Comparison of ENCODE assay signal across 8 cellular contexts in the genomic region with DNA sequence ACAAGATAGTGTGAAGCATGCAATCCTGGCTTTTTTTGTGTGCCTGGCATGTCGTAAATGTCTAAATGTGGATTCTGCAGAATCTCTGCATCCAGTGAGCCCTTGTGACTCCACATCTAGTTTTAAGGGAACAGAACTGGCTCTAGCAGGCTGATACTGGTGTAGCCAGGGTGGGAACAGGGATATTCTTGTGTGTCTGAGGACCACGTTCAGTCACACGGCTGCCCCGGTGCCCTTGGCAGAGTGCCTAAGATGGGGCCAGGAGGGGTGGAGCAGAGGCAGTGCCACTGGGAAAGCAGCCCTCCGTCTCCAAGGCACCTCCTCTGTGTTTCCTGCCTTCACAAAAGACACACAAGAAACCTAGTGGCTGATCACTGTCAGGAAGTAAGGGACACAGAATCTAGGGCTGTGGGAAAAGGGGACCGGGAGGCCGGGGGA.
DNase-seq lines count a peak whose midpoint lies in the region; ATAC-seq and TF ChIP-seq lines count a peak whose summit lies in the region.

No MANE protein-coding gene starts in this region.

- 66% methylated on average over 7 of the region's 7 CpGs for WGBS in SK-N-SH (ENCODE audit: low lambda C conversion rate)
- WGBS in sigmoid colon, 2 donors = 6 to 33% methylated on average over 7 of the region's 7 CpGs

- H3K9ac ChIP-seq in HCT116 (ENCODE audit: low read length) (no peak overlapping the region), SK-N-SH (no peak overlapping the region)

- TF ChIP-seq RAD21 in HCT116 (IDR thresholded peaks at IDR 0.05; ENCODE audit: low read depth) = no peak
- no peak for TF ChIP-seq RAD21 in SK-N-SH (IDR thresholded peaks at IDR 0.05; ENCODE audit: low read length)

- DNase-seq in HCT116 (ENCODE audit: low read depth, low spot score) (no peak), SK-N-SH (peak; percentile 11), left ventricle myocardium superior (peak; percentile 46), sigmoid colon (peak; percentile 83), SHP77 treated with DMSO at 0.1 percent for 48 hours (lab: John Stamatoyannopoulos, UW) (no peak), GOT3 (lab: John Stamatoyannopoulos, UW) (no peak)

- H3K27me3 ChIP-seq in HCT116 (ENCODE audit: insufficient read depth, low read length) = no peaks in the 10 kb centered on the region
- no peaks in the 10 kb centered on the region for H3K27me3 ChIP-seq in SK-N-SH (ENCODE audit: insufficient read depth)
- no peaks in the 10 kb centered on the region for H3K27me3 ChIP-seq in sigmoid colon

- H3K4me2 ChIP-seq in HCT116 (ENCODE audit: low read length) (no peak overlapping the region), SK-N-SH (no peak overlapping the region)

- H3K9me3 ChIP-seq in HCT116 (ENCODE audit: control insufficient read depth in 1 of 2, insufficient read depth in 1 of 2, low read depth in 1 of 2, low read length in 2 of 2) = no peaks in the 10 kb centered on the region
- H3K9me3 ChIP-seq in SK-N-SH = no peaks in the 10 kb centered on the region
- H3K9me3 ChIP-seq in sigmoid colon = no peaks in the 10 kb centered on the region

- no TSS peak for BruUV-seq in HCT116 (replicated peaks; lab: Mats Ljungman, UMichigan)

- peaks cover 6 to 10% of the 10 kb centered on the region in 2 experiments; a peak in 2 of 4 replicates for H3K4me1 ChIP-seq in HCT116 (ENCODE audit: control insufficient read depth in 1 of 2, insufficient read depth in 2 of 2, low read length in 2 of 2)
- peaks cover 0 to 11% of the 10 kb centered on the region in 2 experiments; a peak in 1 of 4 replicates for H3K4me1 ChIP-seq in SK-N-SH (ENCODE audit: control insufficient read depth in 1 of 2, insufficient read depth in 2 of 2, low read depth in 1 of 2, low read length in 1 of 2)
- peaks cover 0 to 69% (median 60%) of the 10 kb centered on the region in 4 donors for H3K4me1 ChIP-seq in sigmoid colon

- TF ChIP-seq CTCF in HCT116 (IDR thresholded peaks at IDR 0.05 in 2 of 3, conservative IDR thresholded peaks at IDR 0.05 in 1 of 3; ENCODE audit: borderline replicate concordance in 1 of 3, insufficient read depth in 1 of 3, low read depth in 2 of 3, low read length in 2 of 3) = no peak
- TF ChIP-seq CTCF in SK-N-SH (IDR thresholded peaks at IDR 0.05) = no peak
- TF ChIP-seq CTCF in sigmoid colon (IDR thresholded peaks at IDR 0.05) = no peak

- H3F3A ChIP-seq in SK-N-SH (replicated peaks; ENCODE audit: insufficient read depth) = peaks cover 6% of the 10 kb centered on the region

- H3K9me2 ChIP-seq in HCT116 (ENCODE audit: insufficient read depth) (no peaks in the 10 kb centered on the region), SK-N-SH (no peaks in the 10 kb centered on the region)

- TF ChIP-seq POLR2A in HCT116 (IDR thresholded peaks at IDR 0.05; ENCODE audit: borderline replicate concordance, extremely low read depth, insufficient read depth, insufficient read length) (no peak), sigmoid colon (IDR thresholded peaks at IDR 0.05) (no peak)

- TF ChIP-seq EP300 in SK-N-SH (IDR thresholded peaks at IDR 0.05; ENCODE audit: borderline replicate concordance in 1 of 2, low read depth in 1 of 2, low read length in 1 of 2) = no peak
- TF ChIP-seq EP300 in sigmoid colon (IDR thresholded peaks at IDR 0.05) = peak; percentile 82 to 92 (median 86)

- ATAC-seq in HCT116 (peak; percentile 59), left ventricle myocardium superior (peak; percentile 56), GM21737 (IDR thresholded peaks at IDR 0.05; ENCODE audit: unreplicated experiment) (no peak), HG03196 (IDR thresholded peaks at IDR 0.05; ENCODE audit: unreplicated experiment) (no peak)

- H2AFZ ChIP-seq in HCT116 (ENCODE audit: low read depth, low read length, poor library complexity, severe bottlenecking) = peak overlapping the region; percentile 8
- peak overlapping the region; percentile 54; the same call in 1 of the 2 replicates for H2AFZ ChIP-seq in SK-N-SH (ENCODE audit: low read depth)

- RAD21 ChIA-PET in HCT116 (lab: Charles Lee; ENCODE audit: low non-redundant PET in 1 of 2, low total read pairs in 2 of 2, uncharacterized antibody in 2 of 2, unreplicated experiment in 2 of 2) = no interaction called here

- POLR2A ChIA-PET in HCT116 (lab: Charles Lee) = no interaction called here
- POLR2A ChIA-PET in SK-N-SH (lab: Yijun Ruan, JAX) = no interaction called here

- H3K79me2 ChIP-seq in HCT116 (ENCODE audit: insufficient read depth, low read length) = no peaks in the 10 kb centered on the region
- H3K79me2 ChIP-seq in SK-N-SH (ENCODE audit: insufficient read depth) = no peaks in the 10 kb centered on the region

- no peak overlapping the region for H3K27ac ChIP-seq in HCT116 (ENCODE audit: low read depth, low read length)
- H3K27ac ChIP-seq in SK-N-SH (ENCODE audit: low read depth in 2 of 2, low read length in 1 of 2) = peak overlapping the region in 1 of 2 experiments; percentile 92; a peak in 3 of 4 replicates
- H3K27ac ChIP-seq in sigmoid colon = peak overlapping the region; percentile 78 to 90 (median 86)

- H3K4me3 ChIP-seq in HCT116 (replicated peaks in 1 of 2; ENCODE audit: low read depth in 1 of 2, low read length in 2 of 2) (no peak overlapping the region), SK-N-SH (ENCODE audit: low read depth in 2 of 2, low read length in 1 of 2) (no peak overlapping the region), sigmoid colon (peak overlapping the region in 3 of 4 donors; percentile 3 to 19 (median 7))

- no peaks in the 10 kb centered on the region for H4K20me1 ChIP-seq in HCT116 (ENCODE audit: insufficient read depth)
- H4K20me1 ChIP-seq in SK-N-SH (ENCODE audit: insufficient read depth) = no peaks in the 10 kb centered on the region

- intact Hi-C loops in HCT116 (cut with micrococcal nuclease) = no loop called here
- intact Hi-C loops in left ventricle myocardium superior (cut with micrococcal nuclease) = no loop called here
- intact Hi-C loops in sigmoid colon (cut with DNase I) = loop anchor here (2.0 to 5.0 kb wide), 2 partner anchors 235 to 1229 kb away; a partner anchor contains a TSS

- CTCF ChIA-PET in HCT116 (lab: Charles Lee) = no interaction called here
- CTCF ChIA-PET in SK-N-SH (lab: Yijun Ruan, JAX) = no interaction called here

- no peaks in the 10 kb centered on the region for H3K36me3 ChIP-seq in HCT116 (ENCODE audit: control insufficient read depth in 1 of 2, insufficient read depth in 2 of 2, low read length in 2 of 2)
- no peaks in the 10 kb centered on the region for H3K36me3 ChIP-seq in SK-N-SH (replicated peaks in 1 of 2; ENCODE audit: control insufficient read depth in 1 of 2, insufficient read depth in 2 of 2, low read length in 1 of 2)
- H3K36me3 ChIP-seq in sigmoid colon = no peaks in the 10 kb centered on the region

TF ChIP-seq in HCT116, 20 proteins besides CTCF, POLR2A, EP300 and RAD21:
- TF ChIP-seq JUND (IDR thresholded peaks at IDR 0.05) (no peak), YY1 (IDR thresholded peaks at IDR 0.05; ENCODE audit: extremely low read depth, insufficient replicate concordance, low read depth, low read length) (no peak)

TF ChIP-seq in SK-N-SH, 30 proteins besides CTCF, POLR2A, EP300 and RAD21 (continues in another document):
- TF ChIP-seq FOXM1 (IDR thresholded peaks at IDR 0.05; ENCODE audit: low read depth) (no peak), CHD2 (IDR thresholded peaks at IDR 0.05; ENCODE audit: low read length, partially characterized antibody) (no peak), RFX5 (IDR thresholded peaks at IDR 0.05; ENCODE audit: low read length) (no peak), MEF2A (IDR thresholded peaks at IDR 0.05; ENCODE audit: borderline replicate concordance, low read depth) (no peak), SMC3 (IDR thresholded peaks at IDR 0.05; ENCODE audit: low read depth, low read length) (no peak), NRF1 (IDR thresholded peaks at IDR 0.05; ENCODE audit: low read depth, low read length) (no peak), JUND (IDR thresholded peaks at IDR 0.05) (no peak), TCF12 (IDR thresholded peaks at IDR 0.05) (no peak), NFIC (IDR thresholded peaks at IDR 0.05; ENCODE audit: borderline replicate concordance) (no peak)
- TF ChIP-seq, protein P1, sequence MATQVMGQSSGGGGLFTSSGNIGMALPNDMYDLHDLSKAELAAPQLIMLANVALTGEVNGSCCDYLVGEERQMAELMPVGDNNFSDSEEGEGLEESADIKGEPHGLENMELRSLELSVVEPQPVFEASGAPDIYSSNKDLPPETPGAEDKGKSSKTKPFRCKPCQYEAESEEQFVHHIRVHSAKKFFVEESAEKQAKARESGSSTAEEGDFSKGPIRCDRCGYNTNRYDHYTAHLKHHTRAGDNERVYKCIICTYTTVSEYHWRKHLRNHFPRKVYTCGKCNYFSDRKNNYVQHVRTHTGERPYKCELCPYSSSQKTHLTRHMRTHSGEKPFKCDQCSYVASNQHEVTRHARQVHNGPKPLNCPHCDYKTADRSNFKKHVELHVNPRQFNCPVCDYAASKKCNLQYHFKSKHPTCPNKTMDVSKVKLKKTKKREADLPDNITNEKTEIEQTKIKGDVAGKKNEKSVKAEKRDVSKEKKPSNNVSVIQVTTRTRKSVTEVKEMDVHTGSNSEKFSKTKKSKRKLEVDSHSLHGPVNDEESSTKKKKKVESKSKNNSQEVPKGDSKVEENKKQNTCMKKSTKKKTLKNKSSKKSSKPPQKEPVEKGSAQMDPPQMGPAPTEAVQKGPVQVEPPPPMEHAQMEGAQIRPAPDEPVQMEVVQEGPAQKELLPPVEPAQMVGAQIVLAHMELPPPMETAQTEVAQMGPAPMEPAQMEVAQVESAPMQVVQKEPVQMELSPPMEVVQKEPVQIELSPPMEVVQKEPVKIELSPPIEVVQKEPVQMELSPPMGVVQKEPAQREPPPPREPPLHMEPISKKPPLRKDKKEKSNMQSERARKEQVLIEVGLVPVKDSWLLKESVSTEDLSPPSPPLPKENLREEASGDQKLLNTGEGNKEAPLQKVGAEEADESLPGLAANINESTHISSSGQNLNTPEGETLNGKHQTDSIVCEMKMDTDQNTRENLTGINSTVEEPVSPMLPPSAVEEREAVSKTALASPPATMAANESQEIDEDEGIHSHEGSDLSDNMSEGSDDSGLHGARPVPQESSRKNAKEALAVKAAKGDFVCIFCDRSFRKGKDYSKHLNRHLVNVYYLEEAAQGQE (IDR thresholded peaks at IDR 0.05; ENCODE audit: low read depth, low read length) = no peak
- TF ChIP-seq, protein P2, sequence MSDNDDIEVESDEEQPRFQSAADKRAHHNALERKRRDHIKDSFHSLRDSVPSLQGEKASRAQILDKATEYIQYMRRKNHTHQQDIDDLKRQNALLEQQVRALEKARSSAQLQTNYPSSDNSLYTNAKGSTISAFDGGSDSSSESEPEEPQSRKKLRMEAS (IDR thresholded peaks at IDR 0.05; ENCODE audit: low read depth) = no peak
- TF ChIP-seq, protein P3, sequence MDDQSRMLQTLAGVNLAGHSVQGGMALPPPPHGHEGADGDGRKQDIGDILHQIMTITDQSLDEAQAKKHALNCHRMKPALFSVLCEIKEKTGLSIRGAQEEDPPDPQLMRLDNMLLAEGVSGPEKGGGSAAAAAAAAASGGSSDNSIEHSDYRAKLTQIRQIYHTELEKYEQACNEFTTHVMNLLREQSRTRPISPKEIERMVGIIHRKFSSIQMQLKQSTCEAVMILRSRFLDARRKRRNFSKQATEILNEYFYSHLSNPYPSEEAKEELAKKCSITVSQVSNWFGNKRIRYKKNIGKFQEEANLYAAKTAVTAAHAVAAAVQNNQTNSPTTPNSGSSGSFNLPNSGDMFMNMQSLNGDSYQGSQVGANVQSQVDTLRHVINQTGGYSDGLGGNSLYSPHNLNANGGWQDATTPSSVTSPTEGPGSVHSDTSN (IDR thresholded peaks at IDR 0.05) = no peak

Comparison
In these comparisons a context has a peak if more than half of its experiments do, and no peak if none do; other contexts are left out.
1. ATAC-seq: peak in HCT116 (single experiment) and left ventricle myocardium superior (single experiment); none in GM21737 (single experiment) and HG03196 (single experiment).
2. DNase-seq: peak in SK-N-SH (single experiment), left ventricle myocardium superior (single experiment) and sigmoid colon (single experiment); none in HCT116 (single experiment), SHP77 treated with DMSO at 0.1 percent for 48 hours (single experiment) and GOT3 (single experiment).
3. H3K4me3 ChIP-seq: peak in sigmoid colon (3 of 4); none in HCT116 (0 of 2) and SK-N-SH (0 of 2).